ENCODE assay signal across 19 cellular contexts in genomic region chr11:15764948-15765347, GRCh38.
DNase-seq lines count a peak whose midpoint lies in the region; ATAC-seq and TF ChIP-seq lines count a peak whose summit lies in the region.
"Had no signal": no experiment of that assay in that cellular context is flagged by ENCODE, and none has a peak within 500 bp of the region (broad histone marks: within the 10 kb centered on the region; RNA-seq: fewer than 3 reads in every experiment).

No MANE protein-coding gene starts in this region.

- H3K36me3 ChIP-seq in MM.1S (replicated peaks; ENCODE audit: insufficient read depth, low read length) (no peaks in the 10 kb centered on the region), mammary epithelial cell (ENCODE audit: insufficient read depth, low read length) (no peaks in the 10 kb centered on the region), suprapubic skin (no peaks in the 10 kb centered on the region), BE2C (no peaks in the 10 kb centered on the region), prostate gland (no peaks in the 10 kb centered on the region)

- DNase-seq in MM.1S (no peak), mammary epithelial cell (peak; percentile 79), kidney tubule cell (ENCODE audit: low spot score) (peak; percentile 16), suprapubic skin (ENCODE audit: low spot score in 2 of 2) (no peak), BE2C (no peak), prostate gland (ENCODE audit: low spot score) (no peak)
- DNase-seq: activated CD4-positive, alpha-beta T cell treated with anti-CD3 and anti-CD28 coated beads for 48 hours; activated naive CD8-positive, alpha-beta T cell treated with anti-CD3 and anti-CD28 coated beads for 36 hours; CD8-positive, alpha-beta T cell; DMS53; mesenchymal stem cell; NCI-H524 treated with DMSO at 0.1 percent for 48 hours; stimulated activated CD4-positive, alpha-beta T cell treated with anti-CD3 and anti-CD28 coated beads, Interleukin-1b, Interleukin-23, amount 100 ng/mL, for 48 hours had no signal

- H2AFZ ChIP-seq in MM.1S (ENCODE audit: low read length), result peak overlapping the region; percentile 29; the same call in 1 of the 2 replicates
- H2AFZ ChIP-seq in mammary epithelial cell (ENCODE audit: low read depth, low read length), result no peak overlapping the region

- H3K4me3 ChIP-seq in MM.1S (ENCODE audit: low read length) (no peak overlapping the region), mammary epithelial cell (replicated peaks in 1 of 3; ENCODE audit: insufficient read depth in 1 of 3, low read depth in 2 of 3, low read length in 3 of 3) (no peak overlapping the region), suprapubic skin (no peak overlapping the region), BE2C (ENCODE audit: low read depth, low read length) (no peak overlapping the region), prostate gland (no peak overlapping the region)
- H3K4me3 ChIP-seq: GM12878 had no signal

- in situ Hi-C loops in mammary epithelial cell (cut with MboI; ENCODE audit: low sequenced_read_pairs in 2 of 2), result no loop called here

- H3K27me3 Mint-ChIP-seq in activated T-helper 17 cell treated with anti-CD3 and anti-CD28 coated beads, Interleukin-2, amount 50 U/mL, for 72 hours, result peaks cover 14% of the 10 kb centered on the region

- H3K27ac Mint-ChIP-seq in activated T-helper 17 cell treated with anti-CD3 and anti-CD28 coated beads, Interleukin-2, amount 50 U/mL, for 72 hours, result no peak overlapping the region
- H3K27ac Mint-ChIP-seq: activated naive CD8-positive, alpha-beta T cell treated with anti-CD3 and anti-CD28 coated beads for 36 hours; activated T-helper 2 cell treated with anti-CD3 and anti-CD28 coated beads, Interferon-gamma antibody, Interleukin-2, Interleukin-4, amounts not matched to agents 10 μg/mL and 5 μg/mL and 100 μg/mL, durations not matched to agents 14 hours and 24 hours and 36 hours; CD8-positive, alpha-beta T cell; natural killer cell treated with Interleukin-12 subunit alpha and Interleukin-12 subunit beta and Interleukin-15 and Interleukin-18, amount 100 ng/mL, for 72 hours; stimulated activated memory B cell treated with anti-CD40 and anti-IgM and Interleukin-4, amounts not matched to agents 10 μg/mL and 1 μg/mL and 100 μg/mL, for 72 hours had no signal

- H3K9me3 ChIP-seq in MM.1S (replicated peaks; ENCODE audit: insufficient read depth, low read length), result no peaks in the 10 kb centered on the region
- no peaks in the 10 kb centered on the region for H3K9me3 ChIP-seq in mammary epithelial cell (replicated peaks; ENCODE audit: insufficient read depth, low read length)
- no peaks in the 10 kb centered on the region for H3K9me3 ChIP-seq in suprapubic skin
- no peaks in the 10 kb centered on the region for H3K9me3 ChIP-seq in BE2C
- no peaks in the 10 kb centered on the region for H3K9me3 ChIP-seq in prostate gland

- TF ChIP-seq EP300 in suprapubic skin (IDR thresholded peaks at IDR 0.05), result no peak

- H3K4me3 Mint-ChIP-seq in activated T-helper 17 cell treated with anti-CD3 and anti-CD28 coated beads, Interleukin-2, amount 50 U/mL, for 72 hours, result no peak overlapping the region
- H3K4me3 Mint-ChIP-seq: activated naive CD8-positive, alpha-beta T cell treated with anti-CD3 and anti-CD28 coated beads for 36 hours; CD8-positive, alpha-beta T cell; natural killer cell treated with Interleukin-12 subunit alpha and Interleukin-12 subunit beta and Interleukin-15 and Interleukin-18, amount 100 ng/mL, for 72 hours; stimulated activated memory B cell treated with anti-CD40 and anti-IgM and Interleukin-4, amounts not matched to agents 10 μg/mL and 1 μg/mL and 100 μg/mL, for 72 hours had no signal

- H3K4me1 ChIP-seq in MM.1S (ENCODE audit: low read length) (no peaks in the 10 kb centered on the region), mammary epithelial cell (ENCODE audit: insufficient read depth, low read length) (no peaks in the 10 kb centered on the region), suprapubic skin (peaks cover 19% of the 10 kb centered on the region), BE2C (no peaks in the 10 kb centered on the region), prostate gland (replicated peaks) (no peaks in the 10 kb centered on the region)

- no peaks in the 10 kb centered on the region for H3K36me3 Mint-ChIP-seq in activated T-helper 17 cell treated with anti-CD3 and anti-CD28 coated beads, Interleukin-2, amount 50 U/mL, for 72 hours (ENCODE audit: low read depth)
- H3K36me3 Mint-ChIP-seq: activated naive CD8-positive, alpha-beta T cell treated with anti-CD3 and anti-CD28 coated beads for 36 hours; CD8-positive, alpha-beta T cell; natural killer cell treated with Interleukin-12 subunit alpha and Interleukin-12 subunit beta and Interleukin-15 and Interleukin-18, amount 100 ng/mL, for 72 hours; stimulated activated memory B cell treated with anti-CD40 and anti-IgM and Interleukin-4, amounts not matched to agents 10 μg/mL and 1 μg/mL and 100 μg/mL, for 72 hours had no signal

- no peaks in the 10 kb centered on the region for H3K9me2 ChIP-seq in MM.1S (replicated peaks; ENCODE audit: insufficient read depth, low read length)

- H3K27ac ChIP-seq in MM.1S (ENCODE audit: low read length) (no peak overlapping the region), mammary epithelial cell (ENCODE audit: insufficient read depth, low read depth, low read length) (no peak overlapping the region), suprapubic skin (peak overlapping the region; percentile 54), prostate gland (no peak overlapping the region)

- BruUV-seq in mammary epithelial cell (replicated peaks; lab: Mats Ljungman, UMichigan), result no TSS peak

- H3K9ac ChIP-seq in MM.1S (ENCODE audit: low read length) (no peak overlapping the region), mammary epithelial cell (ENCODE audit: insufficient read depth, low read length) (no peak overlapping the region)

- H3K4me1 Mint-ChIP-seq in activated T-helper 17 cell treated with anti-CD3 and anti-CD28 coated beads, Interleukin-2, amount 50 U/mL, for 72 hours, result no peaks in the 10 kb centered on the region
- H3K4me1 Mint-ChIP-seq: activated naive CD8-positive, alpha-beta T cell treated with anti-CD3 and anti-CD28 coated beads for 36 hours; stimulated activated memory B cell treated with anti-CD40 and anti-IgM and Interleukin-4, amounts not matched to agents 10 μg/mL and 1 μg/mL and 100 μg/mL, for 72 hours had no signal

- H4K20me1 ChIP-seq in MM.1S (ENCODE audit: insufficient read depth, low read length), result no peaks in the 10 kb centered on the region
- H4K20me1 ChIP-seq in mammary epithelial cell (ENCODE audit: insufficient read depth, low read length), result no peaks in the 10 kb centered on the region

- TF ChIP-seq POLR2A in suprapubic skin (IDR thresholded peaks at IDR 0.05) (no peak), prostate gland (IDR thresholded peaks at IDR 0.05) (no peak)

- H3K9me3 Mint-ChIP-seq in activated T-helper 17 cell treated with anti-CD3 and anti-CD28 coated beads, Interleukin-2, amount 50 U/mL, for 72 hours, result no peaks in the 10 kb centered on the region
- H3K9me3 Mint-ChIP-seq: activated naive CD8-positive, alpha-beta T cell treated with anti-CD3 and anti-CD28 coated beads for 36 hours; activated T-helper 2 cell treated with anti-CD3 and anti-CD28 coated beads, Interferon-gamma antibody, Interleukin-2, Interleukin-4, amounts not matched to agents 10 μg/mL and 5 μg/mL and 100 μg/mL, durations not matched to agents 14 hours and 24 hours and 36 hours; CD8-positive, alpha-beta T cell; stimulated activated memory B cell treated with anti-CD40 and anti-IgM and Interleukin-4, amounts not matched to agents 10 μg/mL and 1 μg/mL and 100 μg/mL, for 72 hours had no signal

- no peaks in the 10 kb centered on the region for H3F3A ChIP-seq in MM.1S (ENCODE audit: insufficient read depth, low read length)

- intact Hi-C loops in mammary epithelial cell (cut with micrococcal nuclease) (no loop called here), prostate gland (cut with DNase I) (no loop called here)

- H3K4me2 ChIP-seq in MM.1S (ENCODE audit: low read depth, low read length) (peak overlapping the region; percentile 30; the same call in 1 of the 2 replicates), mammary epithelial cell (ENCODE audit: insufficient read depth, low read depth, low read length) (no peak overlapping the region)

- CTCF ChIA-PET in mammary epithelial cell (lab: Charles Lee; ENCODE audit: low non-redundant PET), result no interaction called here

- TF ChIP-seq CTCF in MM.1S (IDR thresholded peaks at IDR 0.05; ENCODE audit: low read length) (no peak), mammary epithelial cell (conservative IDR thresholded peaks at IDR 0.05 in 1 of 2, IDR thresholded peaks at IDR 0.05 in 1 of 2; ENCODE audit: extremely low read depth in 1 of 2, insufficient read depth in 1 of 2, low read depth in 1 of 2, low read length in 2 of 2) (no peak), suprapubic skin (IDR thresholded peaks at IDR 0.05) (no peak), BE2C (IDR thresholded peaks at IDR 0.05; ENCODE audit: low read depth, low read length) (no peak), prostate gland (IDR thresholded peaks at IDR 0.05) (no peak)

- 80% methylated on average over 1 of the region's 1 CpG for WGBS in mammary epithelial cell (ENCODE audit: low coverage, missing lambda C conversion rate)
- WGBS in suprapubic skin, result 75% methylated on average over 1 of the region's 1 CpG
- WGBS in prostate gland, result 93% methylated on average over 1 of the region's 1 CpG

- H3K79me2 ChIP-seq in MM.1S (ENCODE audit: low read length), result no peaks in the 10 kb centered on the region
- no peaks in the 10 kb centered on the region for H3K79me2 ChIP-seq in mammary epithelial cell (ENCODE audit: insufficient read depth, low read length)

- H3K27me3 ChIP-seq in MM.1S (replicated peaks; ENCODE audit: insufficient read depth, low read length), result no peaks in the 10 kb centered on the region
- H3K27me3 ChIP-seq in mammary epithelial cell (ENCODE audit: insufficient read depth, low read length), result peaks cover 3% of the 10 kb centered on the region
- no peaks in the 10 kb centered on the region for H3K27me3 ChIP-seq in suprapubic skin
- H3K27me3 ChIP-seq in BE2C, result no peaks in the 10 kb centered on the region
- H3K27me3 ChIP-seq in prostate gland (replicated peaks; ENCODE audit: insufficient read depth), result no peaks in the 10 kb centered on the region

- dilution Hi-C loops in mammary epithelial cell (cut with HindIII; ENCODE audit: low sequenced_read_pairs), result no loop called here

- ATAC-seq in HG03520 (IDR thresholded peaks at IDR 0.05; ENCODE audit: unreplicated experiment), result no peak
- ATAC-seq in activated T-helper 17 cell treated with anti-CD3 and anti-CD28 coated beads, Interleukin-2, amount 50 U/mL, for 72 hours (replicated peaks), result no peak
- ATAC-seq: CD8-positive, alpha-beta T cell; natural killer cell treated with Interleukin-12 subunit alpha and Interleukin-12 subunit beta and Interleukin-15 and Interleukin-18, amount 100 ng/mL, for 72 hours; stimulated activated memory B cell treated with anti-CD40 and anti-IgM and Interleukin-4, amounts not matched to agents 10 μg/mL and 1 μg/mL and 100 μg/mL, for 72 hours had no signal

Comparison
In these comparisons a context has a peak if more than half of its experiments do, and no peak if none do; other contexts are left out.
1. DNase-seq: peak in mammary epithelial cell (single experiment) and kidney tubule cell (single experiment); none in MM.1S (single experiment), suprapubic skin (0 of 2), BE2C (single experiment) and prostate gland (single experiment).